Comparison of ENCODE assay signal across 1 cellular context in genomic region chr6:13667655-13668054, GRCh38.
TF ChIP-seq lines count a peak whose summit lies in the region.

No MANE protein-coding gene starts in this region.

TF ChIP-seq in H1, 55 proteins besides CTCF, POLR2A, EP300 and RAD21:
- TF ChIP-seq CEBPB (IDR thresholded peaks at IDR 0.05; ENCODE audit: low read depth, low read length) (peak; percentile 77; the same call in 1 of the 2 replicates), SIX5 (IDR thresholded peaks at IDR 0.05; ENCODE audit: low read depth, low read length) (no peak), TAF1 (IDR thresholded peaks at IDR 0.05; ENCODE audit: low read depth, low read length) (no peak), RFX5 (IDR thresholded peaks at IDR 0.05; ENCODE audit: borderline replicate concordance, low read depth, low read length) (no peak), KDM1A (IDR thresholded peaks at IDR 0.05; ENCODE audit: borderline replicate concordance, low read length) (no peak), PHF8 (conservative IDR thresholded peaks at IDR 0.05; ENCODE audit: low read depth, low read length) (no peak)
TF ChIP-seq in H1: peak in this region for 1.
